ENCODE assay signal across 24 cellular contexts in genomic region chr4:63505714-63506460, GRCh38.
A peak's percentile ranks its signal among the peaks of the same experiment; 100 is the strongest.
DNase-seq lines count a peak whose midpoint lies in the region; ATAC-seq and TF ChIP-seq lines count a peak whose summit lies in the region.
"Had no signal": no experiment of that assay in that cellular context is flagged by ENCODE, and none has a peak within 500 bp of the region (broad histone marks: within the 10 kb centered on the region; RNA-seq: fewer than 3 reads in every experiment).

No MANE protein-coding gene starts in this region.

- H3K36me3 Mint-ChIP-seq in WTC11, result no peaks in the 10 kb centered on the region
- H3K36me3 Mint-ChIP-seq: CD8-positive, alpha-beta T cell; IgD-negative memory B cell had no signal

- peaks cover 32% of the 10 kb centered on the region for H3K9me3 Mint-ChIP-seq in WTC11

- POLR2A ChIA-PET in WTC11 (lab: Charles Lee), result no interaction called here

- no peak for TF ChIP-seq CTCF in WTC11 (IDR thresholded peaks at IDR 0.05)

- no peaks in the 10 kb centered on the region for H3K27me3 Mint-ChIP-seq in WTC11 (ENCODE audit: low read depth)
- H3K27me3 Mint-ChIP-seq: IgD-negative memory B cell had no signal

- H3K27ac Mint-ChIP-seq in WTC11, result no peak overlapping the region
- H3K27ac Mint-ChIP-seq: CD8-positive, alpha-beta T cell; IgD-negative memory B cell had no signal

- CTCF ChIA-PET in WTC11 (lab: Charles Lee), result no interaction called here

- peak; percentile 74 for ATAC-seq in WTC11
- no peak for ATAC-seq in GM19463 (IDR thresholded peaks at IDR 0.05; ENCODE audit: unreplicated experiment)
- ATAC-seq: CD8-positive, alpha-beta T cell; GM12878; HCT116; PC-3 had no signal

- intact Hi-C loops in head of caudate nucleus (cut with DNase I), result no loop called here

- DNase-seq in SIG-M5 treated with dmso at 0.1 percent for 504 hours (lab: John Stamatoyannopoulos, UW; ENCODE audit: unreplicated experiment) (peak; percentile 37), SIG-M5 (lab: John Stamatoyannopoulos, UW) (no peak), WTC11 (ENCODE audit: low spot score) (peak; percentile 36), islet precursor cell (peak; percentile 45), NCI-H446 treated with DMSO at 0.1 percent for 48 hours (lab: John Stamatoyannopoulos, UW) (no peak), head of caudate nucleus (no peak)
- DNase-seq in central memory CD4-positive, alpha-beta T cell, result no peak
- DNase-seq: ACHN; C1 segment of cervical spinal cord; CD8-positive, alpha-beta T cell; DND-41; GOT3; NCI-H1417; NCI-H1694 treated with DMSO at 0.1 percent for 48 hours; NCI-H2081 treated with DMSO at 0.1 percent for 48 hours; NCI-H2171 treated with DMSO at 0.1 percent for 48 hours; NCI-H446; NCI-H526 treated with DMSO at 0.1 percent for 48 hours; PC-3; Right ventricle myocardium superior had no signal

- no peaks in the 10 kb centered on the region for H3K4me1 Mint-ChIP-seq in WTC11
- H3K4me1 Mint-ChIP-seq: IgD-negative memory B cell had no signal

- no peak overlapping the region for H3K4me3 Mint-ChIP-seq in WTC11
- H3K4me3 Mint-ChIP-seq: CD8-positive, alpha-beta T cell; IgD-negative memory B cell had no signal

TF ChIP-seq in WTC11, 78 proteins besides CTCF, POLR2A, EP300 and RAD21:
- TF ChIP-seq ZNF138 (CRISPR knock-in tag; conservative IDR thresholded peaks at IDR 0.05) (no peak), JAZF1 (CRISPR knock-in tag; IDR thresholded peaks at IDR 0.05) (no peak), MXD4 (CRISPR knock-in tag; IDR thresholded peaks at IDR 0.05; ENCODE audit: borderline replicate concordance) (no peak), ZNF232 (CRISPR knock-in tag; IDR thresholded peaks at IDR 0.05) (no peak)
- TF ChIP-seq, protein P1, sequence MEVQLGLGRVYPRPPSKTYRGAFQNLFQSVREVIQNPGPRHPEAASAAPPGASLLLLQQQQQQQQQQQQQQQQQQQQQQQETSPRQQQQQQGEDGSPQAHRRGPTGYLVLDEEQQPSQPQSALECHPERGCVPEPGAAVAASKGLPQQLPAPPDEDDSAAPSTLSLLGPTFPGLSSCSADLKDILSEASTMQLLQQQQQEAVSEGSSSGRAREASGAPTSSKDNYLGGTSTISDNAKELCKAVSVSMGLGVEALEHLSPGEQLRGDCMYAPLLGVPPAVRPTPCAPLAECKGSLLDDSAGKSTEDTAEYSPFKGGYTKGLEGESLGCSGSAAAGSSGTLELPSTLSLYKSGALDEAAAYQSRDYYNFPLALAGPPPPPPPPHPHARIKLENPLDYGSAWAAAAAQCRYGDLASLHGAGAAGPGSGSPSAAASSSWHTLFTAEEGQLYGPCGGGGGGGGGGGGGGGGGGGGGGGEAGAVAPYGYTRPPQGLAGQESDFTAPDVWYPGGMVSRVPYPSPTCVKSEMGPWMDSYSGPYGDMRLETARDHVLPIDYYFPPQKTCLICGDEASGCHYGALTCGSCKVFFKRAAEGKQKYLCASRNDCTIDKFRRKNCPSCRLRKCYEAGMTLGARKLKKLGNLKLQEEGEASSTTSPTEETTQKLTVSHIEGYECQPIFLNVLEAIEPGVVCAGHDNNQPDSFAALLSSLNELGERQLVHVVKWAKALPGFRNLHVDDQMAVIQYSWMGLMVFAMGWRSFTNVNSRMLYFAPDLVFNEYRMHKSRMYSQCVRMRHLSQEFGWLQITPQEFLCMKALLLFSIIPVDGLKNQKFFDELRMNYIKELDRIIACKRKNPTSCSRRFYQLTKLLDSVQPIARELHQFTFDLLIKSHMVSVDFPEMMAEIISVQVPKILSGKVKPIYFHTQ (CRISPR knock-in tag; IDR thresholded peaks at IDR 0.05), result no peak
TF ChIP-seq in WTC11: peak in this region for 0.

Comparison
In these comparisons a context has a peak if more than half of its experiments do, and no peak if none do; other contexts are left out.
1. DNase-seq: peak in SIG-M5 treated with dmso at 0.1 percent for 504 hours (single experiment), WTC11 (single experiment) and islet precursor cell (single experiment); none in SIG-M5 (single experiment), NCI-H446 treated with DMSO at 0.1 percent for 48 hours (single experiment), central memory CD4-positive, alpha-beta T cell (single experiment) and head of caudate nucleus (0 of 42).